Comparison of ENCODE assay signal across 6 cellular contexts in the genomic region with DNA sequence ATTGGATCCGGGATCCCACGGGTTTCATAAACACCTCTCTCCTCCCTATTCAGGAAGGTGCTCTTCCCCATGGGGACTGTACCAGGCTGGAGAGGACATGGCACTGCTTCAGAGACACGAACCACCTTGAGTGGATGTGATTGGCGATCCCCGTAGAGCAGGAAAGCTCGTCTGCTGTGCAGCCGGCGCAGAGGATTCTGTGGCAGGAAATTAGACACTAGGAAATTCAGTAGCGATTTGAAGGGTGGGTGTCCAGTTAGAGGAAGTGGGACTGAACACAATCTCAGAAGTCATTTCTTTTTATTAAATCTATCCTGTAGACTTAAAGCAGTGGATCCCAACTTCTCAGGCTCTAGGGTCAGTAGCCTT. TPM values are rescaled to one million over a fixed set of nuclear protein-coding genes. Genes with fewer than 3 reads are reported as not detected.
DNase-seq lines count a peak whose midpoint lies in the region; ATAC-seq and TF ChIP-seq lines count a peak whose summit lies in the region.

No MANE protein-coding gene starts in this region.

- H3K4me3 Mint-ChIP-seq in activated CD8-positive, alpha-beta memory T cell treated with anti-CD3 and anti-CD28 coated beads, Interleukin-2, amount 10 ng/mL, durations not matched to agents 7 days and 5 days: peak overlapping the region; percentile 91

- no peak for DNase-seq in activated CD8-positive, alpha-beta memory T cell treated with anti-CD3 and anti-CD28 coated beads, Interleukin-2, amount 10 ng/mL, durations not matched to agents 7 days and 5 days
- no peak for DNase-seq in activated CD8-positive, alpha-beta memory T cell treated with anti-CD3 and anti-CD28 coated beads, Interleukin-2, amount 50 U/mL, for 4 hours
- DNase-seq in SHP77 treated with DMSO at 0.1 percent for 48 hours (lab: John Stamatoyannopoulos, UW) (peak; percentile 63), right cardiac atrium (no peak), uterus (no peak)
- DNase-seq in stimulated activated CD4-positive, alpha-beta T cell treated with anti-CD3 and anti-CD28 coated beads, Interleukin-2, amount 100 ng/mL, for 24 hours: no peak

- H3K4me1 ChIP-seq in right cardiac atrium (ENCODE audit: control insufficient read depth, insufficient read depth, low read length) (no peaks in the 10 kb centered on the region), uterus (peaks cover 0 to 7% of the 10 kb centered on the region in 2 donors)

- peak overlapping the region; percentile 89 for H3K27ac ChIP-seq in right cardiac atrium (ENCODE audit: low read length)
- peak overlapping the region; percentile 79 to 97 for H3K27ac ChIP-seq in uterus

- ATAC-seq in activated CD8-positive, alpha-beta memory T cell treated with anti-CD3 and anti-CD28 coated beads, Interleukin-2, amount 10 ng/mL, durations not matched to agents 7 days and 5 days: no peak
- peak in 1 of 2 donors; percentile 15 for ATAC-seq in right cardiac atrium

- no peak for TF ChIP-seq CTCF in uterus (IDR thresholded peaks at IDR 0.05)

- CTCF ChIA-PET in activated CD8-positive, alpha-beta memory T cell treated with anti-CD3 and anti-CD28 coated beads, Interleukin-2, amount 10 ng/mL, durations not matched to agents 7 days and 5 days (lab: Charles Lee): interaction anchor here (0.6 to 8.0 kb wide), 10 partner anchors 8 to 585 kb away, joined by 3 to 93 read pairs (median 4); a partner anchor contains a TSS

- H3K27ac Mint-ChIP-seq in activated CD8-positive, alpha-beta memory T cell treated with anti-CD3 and anti-CD28 coated beads, Interleukin-2, amount 10 ng/mL, durations not matched to agents 7 days and 5 days: peak overlapping the region; percentile 94

- peaks cover 30% of the 10 kb centered on the region for H3K4me1 Mint-ChIP-seq in activated CD8-positive, alpha-beta memory T cell treated with anti-CD3 and anti-CD28 coated beads, Interleukin-2, amount 10 ng/mL, durations not matched to agents 7 days and 5 days

- WGBS in right cardiac atrium: under 1% methylated on average over 9 of the region's 9 CpGs

- no peaks in the 10 kb centered on the region for H3K27me3 Mint-ChIP-seq in activated CD8-positive, alpha-beta memory T cell treated with anti-CD3 and anti-CD28 coated beads, Interleukin-2, amount 10 ng/mL, durations not matched to agents 7 days and 5 days

- peaks cover 17% of the 10 kb centered on the region for H3K36me3 Mint-ChIP-seq in activated CD8-positive, alpha-beta memory T cell treated with anti-CD3 and anti-CD28 coated beads, Interleukin-2, amount 10 ng/mL, durations not matched to agents 7 days and 5 days

- no peaks in the 10 kb centered on the region for H3K36me3 ChIP-seq in uterus

- peak overlapping the region; percentile 84 for H3K4me3 ChIP-seq in right cardiac atrium (ENCODE audit: low read length)
- H3K4me3 ChIP-seq in uterus: peak overlapping the region; percentile 77 to 89

- H3K9me3 ChIP-seq in right cardiac atrium (ENCODE audit: control insufficient read depth, low read length): no peaks in the 10 kb centered on the region
- H3K9me3 ChIP-seq in uterus: no peaks in the 10 kb centered on the region

- H3K27me3 ChIP-seq in right cardiac atrium (ENCODE audit: control insufficient read depth, insufficient read depth): no peaks in the 10 kb centered on the region
- H3K27me3 ChIP-seq in uterus: no peaks in the 10 kb centered on the region

- intact Hi-C loops in right cardiac atrium (cut with DNase I) (loop anchor here in 3 of 4 donors (5.0 kb wide), 2 partner anchors 45 to 50 kb away; a partner anchor contains a TSS), uterus (cut with DNase I; ENCODE audit: low total_unique reads) (no loop called here)

- TF ChIP-seq POLR2A in uterus (IDR thresholded peaks at IDR 0.05): no peak

- no peaks in the 10 kb centered on the region for H3K9me3 Mint-ChIP-seq in activated CD8-positive, alpha-beta memory T cell treated with anti-CD3 and anti-CD28 coated beads, Interleukin-2, amount 10 ng/mL, durations not matched to agents 7 days and 5 days (ENCODE audit: low read depth)

RNA-seq across cellular contexts. Expression of a gene that starts 0.8 kb away (rescaled TPM):
- 10 to 100 TPM; 18.3 to 20.2 TPM for total RNA-seq in activated CD8-positive, alpha-beta memory T cell treated with anti-CD3 and anti-CD28 coated beads, Interleukin-2, amount 10 ng/mL, durations not matched to agents 7 days and 5 days
- 1 to 10 TPM; 3.7 to 5.2 (median 4.5) TPM for total RNA-seq in right cardiac atrium
- polyA plus RNA-seq in right cardiac atrium: 1.1 TPM
- total RNA-seq in uterus: 10 to 100 TPM; 13.8 to 95.6 (median 20.9) TPM

RNA-seq across cellular contexts. Expression of a gene that starts 45.0 kb away (rescaled TPM):
- not detected for total RNA-seq in activated CD8-positive, alpha-beta memory T cell treated with anti-CD3 and anti-CD28 coated beads, Interleukin-2, amount 10 ng/mL, durations not matched to agents 7 days and 5 days
- total RNA-seq in right cardiac atrium: 100 to 1,000 TPM; 121 to 194 (median 155) TPM
- 184 TPM for polyA plus RNA-seq in right cardiac atrium
- total RNA-seq in uterus: 1 to 10 TPM in 1 of 4 donors, under 1 TPM in 1, not detected in 2; 0.77 to 5.4 TPM

RNA-seq across cellular contexts. Expression of a gene that starts 46.5 kb away (rescaled TPM):
- not detected for total RNA-seq in activated CD8-positive, alpha-beta memory T cell treated with anti-CD3 and anti-CD28 coated beads, Interleukin-2, amount 10 ng/mL, durations not matched to agents 7 days and 5 days
- total RNA-seq in right cardiac atrium (1 to 10 TPM; 1.9 to 2.7 (median 2.5) TPM), uterus (10 to 100 TPM in 2 of 4 donors, 1 to 10 TPM in 2; 3.2 to 21.0 (median 14.0) TPM)
- polyA plus RNA-seq in right cardiac atrium: 4.2 TPM

RNA-seq across cellular contexts. Expression of a gene that starts 56.4 kb away (rescaled TPM):
- not detected for total RNA-seq in activated CD8-positive, alpha-beta memory T cell treated with anti-CD3 and anti-CD28 coated beads, Interleukin-2, amount 10 ng/mL, durations not matched to agents 7 days and 5 days
- total RNA-seq in right cardiac atrium (not detected), uterus (not detected)
- not detected for polyA plus RNA-seq in right cardiac atrium

RNA-seq across cellular contexts. Expression of a gene that starts 57.3 kb away (rescaled TPM):
- total RNA-seq in activated CD8-positive, alpha-beta memory T cell treated with anti-CD3 and anti-CD28 coated beads, Interleukin-2, amount 10 ng/mL, durations not matched to agents 7 days and 5 days: 10 to 100 TPM; 40.1 to 48.1 TPM
- 10 to 100 TPM; 14.4 to 24.2 (median 20.5) TPM for total RNA-seq in right cardiac atrium
- 31.9 TPM for polyA plus RNA-seq in right cardiac atrium
- total RNA-seq in uterus: 10 to 100 TPM in 3 of 4 donors, 1 to 10 TPM in 1; 7.9 to 27.1 (median 16.3) TPM

Comparison
In these comparisons a context has a peak if more than half of its experiments do, and no peak if none do; other contexts are left out.
1. RNA of a gene that starts 45.0 kb away (total RNA-seq): 121 to 194 TPM in right cardiac atrium; 0.77 to 5.4 TPM in uterus and not detected in activated CD8-positive, alpha-beta memory T cell treated with anti-CD3 and anti-CD28 coated beads, Interleukin-2, amount 10 ng/mL, durations not matched to agents 7 days and 5 days; every median in the first group is over 10 times any median in the second.